1 cellular context compared by ENCODE assay signal in the genomic region with DNA sequence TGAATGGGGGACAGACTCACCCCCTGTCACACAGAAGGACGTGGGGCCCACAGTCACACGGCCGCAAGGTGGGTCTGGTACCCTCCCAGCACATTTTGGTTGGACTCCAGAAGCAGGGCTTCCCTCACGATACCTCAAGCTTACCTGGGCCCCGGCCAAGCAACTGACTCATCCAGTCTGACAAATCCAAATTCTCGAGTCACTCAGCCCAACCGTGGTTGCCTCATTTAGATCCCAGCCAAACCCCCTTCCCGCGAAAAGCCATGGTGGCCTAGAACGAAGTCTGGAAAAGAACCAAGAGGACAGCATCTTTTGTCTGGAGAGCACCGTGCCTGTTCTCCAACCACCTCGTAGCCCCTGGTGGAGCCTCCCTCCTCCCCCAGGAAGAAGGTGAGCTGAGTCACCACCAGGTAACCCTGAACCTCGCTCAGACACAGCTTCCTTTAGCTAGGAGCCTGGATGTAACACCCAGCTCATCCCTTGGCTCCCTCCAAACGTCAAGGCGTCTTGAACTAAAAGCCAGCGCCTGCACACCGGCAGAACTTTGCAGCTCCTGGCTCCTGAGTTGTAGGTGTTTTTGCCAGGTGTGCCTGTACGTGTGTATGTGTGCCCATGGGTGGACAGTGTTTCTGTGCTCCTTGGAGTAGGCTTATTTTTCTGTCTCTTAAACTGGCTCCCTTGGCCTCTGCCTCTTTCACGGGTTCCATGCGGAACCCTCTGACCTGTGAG.
TF ChIP-seq lines count a peak whose summit lies in the region.

No MANE protein-coding gene starts in this region.

TF ChIP-seq in WTC11, 78 proteins besides CTCF, POLR2A, EP300 and RAD21 (continued from another document):
- TF ChIP-seq, protein P1, sequence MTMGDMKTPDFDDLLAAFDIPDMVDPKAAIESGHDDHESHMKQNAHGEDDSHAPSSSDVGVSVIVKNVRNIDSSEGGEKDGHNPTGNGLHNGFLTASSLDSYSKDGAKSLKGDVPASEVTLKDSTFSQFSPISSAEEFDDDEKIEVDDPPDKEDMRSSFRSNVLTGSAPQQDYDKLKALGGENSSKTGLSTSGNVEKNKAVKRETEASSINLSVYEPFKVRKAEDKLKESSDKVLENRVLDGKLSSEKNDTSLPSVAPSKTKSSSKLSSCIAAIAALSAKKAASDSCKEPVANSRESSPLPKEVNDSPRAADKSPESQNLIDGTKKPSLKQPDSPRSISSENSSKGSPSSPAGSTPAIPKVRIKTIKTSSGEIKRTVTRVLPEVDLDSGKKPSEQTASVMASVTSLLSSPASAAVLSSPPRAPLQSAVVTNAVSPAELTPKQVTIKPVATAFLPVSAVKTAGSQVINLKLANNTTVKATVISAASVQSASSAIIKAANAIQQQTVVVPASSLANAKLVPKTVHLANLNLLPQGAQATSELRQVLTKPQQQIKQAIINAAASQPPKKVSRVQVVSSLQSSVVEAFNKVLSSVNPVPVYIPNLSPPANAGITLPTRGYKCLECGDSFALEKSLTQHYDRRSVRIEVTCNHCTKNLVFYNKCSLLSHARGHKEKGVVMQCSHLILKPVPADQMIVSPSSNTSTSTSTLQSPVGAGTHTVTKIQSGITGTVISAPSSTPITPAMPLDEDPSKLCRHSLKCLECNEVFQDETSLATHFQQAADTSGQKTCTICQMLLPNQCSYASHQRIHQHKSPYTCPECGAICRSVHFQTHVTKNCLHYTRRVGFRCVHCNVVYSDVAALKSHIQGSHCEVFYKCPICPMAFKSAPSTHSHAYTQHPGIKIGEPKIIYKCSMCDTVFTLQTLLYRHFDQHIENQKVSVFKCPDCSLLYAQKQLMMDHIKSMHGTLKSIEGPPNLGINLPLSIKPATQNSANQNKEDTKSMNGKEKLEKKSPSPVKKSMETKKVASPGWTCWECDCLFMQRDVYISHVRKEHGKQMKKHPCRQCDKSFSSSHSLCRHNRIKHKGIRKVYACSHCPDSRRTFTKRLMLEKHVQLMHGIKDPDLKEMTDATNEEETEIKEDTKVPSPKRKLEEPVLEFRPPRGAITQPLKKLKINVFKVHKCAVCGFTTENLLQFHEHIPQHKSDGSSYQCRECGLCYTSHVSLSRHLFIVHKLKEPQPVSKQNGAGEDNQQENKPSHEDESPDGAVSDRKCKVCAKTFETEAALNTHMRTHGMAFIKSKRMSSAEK (CRISPR knock-in tag; IDR thresholded peaks at IDR 0.05; ENCODE audit: borderline replicate concordance), result no peak
- TF ChIP-seq ETV6 (CRISPR knock-in tag; IDR thresholded peaks at IDR 0.05) (no peak), ZNF425 (CRISPR knock-in tag; conservative IDR thresholded peaks at IDR 0.05) (no peak), NR1H2 (CRISPR knock-in tag; IDR thresholded peaks at IDR 0.05) (no peak), SP1 (CRISPR knock-in tag; conservative IDR thresholded peaks at IDR 0.05) (no peak)
- TF ChIP-seq, protein P2, sequence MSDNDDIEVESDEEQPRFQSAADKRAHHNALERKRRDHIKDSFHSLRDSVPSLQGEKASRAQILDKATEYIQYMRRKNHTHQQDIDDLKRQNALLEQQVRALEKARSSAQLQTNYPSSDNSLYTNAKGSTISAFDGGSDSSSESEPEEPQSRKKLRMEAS (CRISPR knock-in tag; IDR thresholded peaks at IDR 0.05), result no peak
